ENCODE assay signal across 25 cellular contexts in the genomic region with DNA sequence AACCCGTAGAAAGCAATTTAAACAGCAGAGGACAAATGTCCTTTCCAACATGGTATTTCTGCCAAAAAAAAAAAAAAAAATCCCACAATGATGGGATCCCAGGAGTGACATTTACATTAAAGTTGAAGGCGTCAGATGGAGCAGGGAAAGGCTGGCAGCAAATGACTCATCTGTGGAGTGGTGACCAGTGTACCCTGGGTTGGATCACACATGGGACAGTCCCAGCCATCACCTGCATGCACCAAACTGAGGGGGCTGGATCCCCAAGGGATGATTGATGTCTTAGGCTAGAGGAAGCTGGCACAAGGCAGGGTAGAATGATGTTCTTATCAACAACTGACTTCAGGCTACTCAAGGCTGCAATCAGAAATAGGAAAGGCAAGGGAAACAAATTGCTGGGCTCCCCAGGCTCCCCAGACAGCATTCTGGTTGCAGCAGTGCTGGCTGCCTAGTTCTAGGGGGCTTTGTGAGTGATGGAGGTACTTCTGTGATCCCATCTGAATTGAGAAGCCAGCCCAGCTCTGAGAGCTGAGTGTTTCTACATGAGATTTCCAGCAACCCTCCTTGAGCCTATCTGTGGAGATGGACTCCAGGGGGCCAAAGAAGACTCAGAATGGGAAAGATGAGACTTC.
DNase-seq lines count a peak whose midpoint lies in the region; ATAC-seq, FAIRE-seq and TF ChIP-seq lines count a peak whose summit lies in the region.
"Had no signal": no experiment of that assay in that cellular context is flagged by ENCODE, and none has a peak within 500 bp of the region (broad histone marks: within the 10 kb centered on the region; RNA-seq: fewer than 3 reads in every experiment).

No MANE protein-coding gene starts in this region.

- H3K27me3 ChIP-seq in hepatocyte: no peaks in the 10 kb centered on the region
- no peaks in the 10 kb centered on the region for H3K27me3 ChIP-seq in gastrocnemius medialis
- H3K27me3 ChIP-seq: tibial nerve had no signal

- peaks cover 8% of the 10 kb centered on the region for H3K36me3 Mint-ChIP-seq in activated B cell treated with CpG ODN at 0.5 μM for 24 hours (ENCODE audit: low read depth)
- H3K36me3 Mint-ChIP-seq: CD4-positive, alpha-beta memory T cell had no signal

- POLR2A ChIA-PET in activated B cell treated with CpG ODN at 0.5 μM for 24 hours (lab: Charles Lee): no interaction called here

- TF ChIP-seq CTCF in activated B cell treated with CpG ODN at 0.5 μM for 24 hours (IDR thresholded peaks at IDR 0.05) (no peak), hepatocyte (IDR thresholded peaks at IDR 0.05; ENCODE audit: poor library complexity) (no peak), gastrocnemius medialis (IDR thresholded peaks at IDR 0.05 in 4 of 5, conservative IDR thresholded peaks at IDR 0.05 in 1 of 5) (no peak)

- intact Hi-C loops in activated B cell treated with CpG ODN at 0.5 μM for 24 hours (cut with micrococcal nuclease): loop anchor here (10.0 kb wide), 1 partner anchor 261 kb away; no protein-coding TSS in a partner anchor
- intact Hi-C loops in gastrocnemius medialis (cut with DNase I; ENCODE audit: low total_unique reads): no loop called here

- 87% methylated on average over 2 of the region's 2 CpGs for WGBS in hepatocyte (ENCODE audit: low lambda C conversion rate, missing lambda C conversion rate)

- H2AFZ ChIP-seq in hepatocyte: no peak overlapping the region

- H3K9me2 ChIP-seq in hepatocyte (replicated peaks; ENCODE audit: insufficient read depth): no peaks in the 10 kb centered on the region

- peak overlapping the region; percentile 13 for H3K27ac Mint-ChIP-seq in activated B cell treated with CpG ODN at 0.5 μM for 24 hours

- peak overlapping the region; percentile 60 for H3K27ac ChIP-seq in hepatocyte
- H3K27ac ChIP-seq in gastrocnemius medialis: peak overlapping the region; percentile 17 to 59 (median 37)
- H3K27ac ChIP-seq: SK-N-MC, tibial nerve had no signal

- TF ChIP-seq POLR2A in GM12892 (IDR thresholded peaks at IDR 0.05; ENCODE audit: low read depth, low read length): no peak
- no peak for TF ChIP-seq POLR2A in gastrocnemius medialis (IDR thresholded peaks at IDR 0.05)

- no peaks in the 10 kb centered on the region for H3K79me2 ChIP-seq in hepatocyte

- ATAC-seq in activated B cell treated with CpG ODN at 0.5 μM for 24 hours (ENCODE audit: low read depth): peak; percentile 61
- peak; percentile 38 to 75 for ATAC-seq in gastrocnemius medialis
- no peak for ATAC-seq in HG02798 (IDR thresholded peaks at IDR 0.05; ENCODE audit: poor library complexity, unreplicated experiment)
- no peak for ATAC-seq in HG02981 (IDR thresholded peaks at IDR 0.05; ENCODE audit: unreplicated experiment)
- ATAC-seq: activated T-cell treated with anti-CD3 and anti-CD28 coated beads, Interleukin-2, amount 50 U/mL, for 4 hours had no signal

- peaks cover 45% of the 10 kb centered on the region for H3K4me1 Mint-ChIP-seq in activated B cell treated with CpG ODN at 0.5 μM for 24 hours

- H4K20me1 ChIP-seq in hepatocyte (ENCODE audit: insufficient read depth, poor library complexity, severe bottlenecking): no peaks in the 10 kb centered on the region

- H3K27me3 Mint-ChIP-seq in activated B cell treated with CpG ODN at 0.5 μM for 24 hours: no peaks in the 10 kb centered on the region
- H3K27me3 Mint-ChIP-seq: naive B cell had no signal

- FAIRE-seq in GM12892 (lab: Jason Lieb, UNC): peak; percentile 56

- H3K9me3 ChIP-seq in hepatocyte (ENCODE audit: low read depth): no peaks in the 10 kb centered on the region
- no peaks in the 10 kb centered on the region for H3K9me3 ChIP-seq in gastrocnemius medialis
- H3K9me3 ChIP-seq: tibial nerve had no signal

- H3K36me3 ChIP-seq in hepatocyte (replicated peaks; ENCODE audit: insufficient read depth, low read depth): no peaks in the 10 kb centered on the region
- no peaks in the 10 kb centered on the region for H3K36me3 ChIP-seq in gastrocnemius medialis
- H3K36me3 ChIP-seq: tibial nerve had no signal

- no peak overlapping the region for H3K4me3 Mint-ChIP-seq in activated B cell treated with CpG ODN at 0.5 μM for 24 hours
- H3K4me3 Mint-ChIP-seq: activated T-cell treated with anti-CD3 and anti-CD28 coated beads, Interleukin-2, amount 50 U/mL, for 4 hours; CD4-positive, alpha-beta memory T cell had no signal

- CTCF ChIA-PET in activated B cell treated with CpG ODN at 0.5 μM for 24 hours (lab: Charles Lee): no interaction called here

- peaks cover 6% of the 10 kb centered on the region for H3K9me3 Mint-ChIP-seq in activated B cell treated with CpG ODN at 0.5 μM for 24 hours

- peak overlapping the region; percentile 57 for H3K4me2 ChIP-seq in hepatocyte

- in situ Hi-C loops in gastrocnemius medialis (cut with MboI; ENCODE audit: low sequenced_read_pairs in 4 of 4): no loop called here

- H3K4me1 ChIP-seq in hepatocyte (ENCODE audit: insufficient read depth) (peaks cover 14% of the 10 kb centered on the region), gastrocnemius medialis (peaks cover 69 to 70% of the 10 kb centered on the region in 2 donors)
- H3K4me1 ChIP-seq: tibial nerve had no signal

- DNase-seq in GM12892 (ENCODE audit: insufficient read length): no peak
- no peak for DNase-seq in activated B cell treated with CpG ODN at 0.5 μM for 24 hours
- no peak for DNase-seq in hepatocyte (ENCODE audit: low spot score)
- no peak for DNase-seq in gastrocnemius medialis
- DNase-seq in ecto neural progenitor cell (ENCODE audit: low spot score): no peak
- no peak for DNase-seq in NOMO-1 (lab: John Stamatoyannopoulos, UW; ENCODE audit: unreplicated experiment in 2 of 2)
- DNase-seq: activated CD4-positive, alpha-beta T cell treated with anti-CD3 and anti-CD28 coated beads for 4 hours; activated naive CD4-positive, alpha-beta T cell; activated T-cell treated with anti-CD3 and anti-CD28 coated beads, Interleukin-2, amount 50 U/mL, for 4 hours; CD4-positive, alpha-beta memory T cell; cortex of kidney; GF-D8; Kasumi-1; mesendoderm; naive B cell; NCI-H1092; NCI-H1930; NCI-H526 treated with DMSO at 0.1 percent for 48 hours; stimulated activated CD4-positive, alpha-beta T cell treated with anti-CD3 and anti-CD28 coated beads, Interleukin-4, amount 100 ng/mL, for 1 hour; stimulated activated naive CD4-positive, alpha-beta T cell treated with Interleukin-2 at 50 U/mL for 16 hours; T-helper 2 cell had no signal

- H3K4me3 ChIP-seq in hepatocyte (no peak overlapping the region), gastrocnemius medialis (no peak overlapping the region)
- H3K4me3 ChIP-seq: SK-N-MC, tibial nerve had no signal

Comparison
In these comparisons a context has a peak if more than half of its experiments do, and no peak if none do; other contexts are left out.
1. ATAC-seq: peak in activated B cell treated with CpG ODN at 0.5 μM for 24 hours (single experiment) and gastrocnemius medialis (2 of 2); none in HG02798 (single experiment) and HG02981 (single experiment).